ENCODE assay signal across 21 cellular contexts in the genomic region with DNA sequence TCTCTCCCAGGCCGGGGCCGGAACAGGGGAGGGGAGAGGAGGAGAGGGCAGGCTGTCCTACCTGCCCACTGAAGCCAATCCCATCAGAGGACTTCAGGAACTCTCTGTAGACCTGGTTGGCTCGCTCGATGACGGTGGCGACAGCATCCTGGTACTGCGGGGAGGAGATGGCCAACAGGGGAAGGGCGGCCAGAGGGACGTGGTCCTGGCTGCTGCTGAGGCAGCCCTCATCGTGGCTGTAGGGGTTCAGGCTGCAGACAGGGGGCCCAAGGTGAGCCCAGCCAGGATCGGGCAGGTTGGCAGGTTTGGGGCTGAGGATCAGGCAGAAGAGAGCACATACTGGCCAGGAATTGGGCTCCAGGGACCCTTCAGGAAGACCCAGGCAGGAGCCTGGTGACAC. TPM values are rescaled to one million over a fixed set of nuclear protein-coding genes. Genes with fewer than 3 reads are reported as not detected.
DNase-seq lines count a peak whose midpoint lies in the region; TF ChIP-seq lines count a peak whose summit lies in the region.
"Had no signal": no experiment of that assay in that cellular context is flagged by ENCODE, and none has a peak within 500 bp of the region (broad histone marks: within the 10 kb centered on the region; RNA-seq: fewer than 3 reads in every experiment).

No MANE protein-coding gene starts in this region.

- H3K4me3 ChIP-seq in neuronal stem cell (ENCODE audit: low read length in 2 of 2) (no peak overlapping the region), H7 (ENCODE audit: insufficient read depth, low read depth, low read length) (no peak overlapping the region)
- H3K4me3 ChIP-seq: A549; BLaER1 treated with 17β-estradiol and CSF1 and Interleukin-3, amounts not matched to agents 10 nM and 100 nM; GM12878; GM23338 had no signal

- H3K9me3 Mint-ChIP-seq in H9 = no peaks in the 10 kb centered on the region
- H3K9me3 Mint-ChIP-seq: CD14-positive monocyte; CD4-positive, alpha-beta T cell; CD8-positive, alpha-beta memory T cell; GM23338 had no signal

- H4K8ac ChIP-seq in H9 (replicated peaks; ENCODE audit: insufficient read length, low read depth, low read length) (no peak overlapping the region), neuronal stem cell (ENCODE audit: low read depth, low read length) (peak overlapping the region; percentile 67)

- no peaks in the 10 kb centered on the region for H4K20me1 ChIP-seq in H9 (ENCODE audit: control insufficient read depth, insufficient read depth, insufficient read length)

- H2BK5ac ChIP-seq in H9 (ENCODE audit: insufficient read length, low read length) (no peak overlapping the region), neuronal stem cell (ENCODE audit: low read length) (peak overlapping the region; percentile 54)

- H3K36me3 ChIP-seq in neuronal stem cell (replicated peaks in 1 of 2; ENCODE audit: control insufficient read depth in 2 of 2, insufficient read depth in 2 of 2, low read length in 2 of 2) = no peaks in the 10 kb centered on the region
- no peaks in the 10 kb centered on the region for H3K36me3 ChIP-seq in H7 (replicated peaks; ENCODE audit: control insufficient read depth, insufficient read depth, low read length)
- H3K36me3 ChIP-seq: BE2C; BLaER1 treated with 17β-estradiol and CSF1 and Interleukin-3, amounts not matched to agents 10 nM and 100 nM had no signal

- H3K27ac Mint-ChIP-seq in H9 = peak overlapping the region in 2 of 3 experiments; percentile 18 to 44; a peak in 1 of 7 replicates
- H3K27ac Mint-ChIP-seq: CD14-positive monocyte; CD4-positive, alpha-beta T cell; CD8-positive, alpha-beta memory T cell; GM23338 had no signal

- H3K4me2 ChIP-seq in H9 (ENCODE audit: insufficient read depth, insufficient read length, low read length) (no peak overlapping the region), neuronal stem cell (ENCODE audit: insufficient read depth, low read length, poor library complexity, severe bottlenecking) (no peak overlapping the region)
- H3K4me2 ChIP-seq: A549; BLaER1 treated with 17β-estradiol and CSF1 and Interleukin-3, amounts not matched to agents 10 nM and 100 nM; GM23338 had no signal

- H3K23me2 ChIP-seq in H9 (ENCODE audit: insufficient read length, low read depth, low read length, poor library complexity, severe bottlenecking) = no peaks in the 10 kb centered on the region

- no peaks in the 10 kb centered on the region for H3K79me2 ChIP-seq in H9 (ENCODE audit: insufficient read depth, low read length)

- H3K14ac ChIP-seq in H9 (ENCODE audit: insufficient read depth, low read length) (no peak overlapping the region; the same call in 1 of the 2 replicates), neuronal stem cell (ENCODE audit: low read length) (no peak overlapping the region)

- POLR2A ChIA-PET in RWPE1 (lab: Yijun Ruan, JAX; ENCODE audit: low non-redundant PET) = no interaction called here

- peaks cover 18 to 31% of the 10 kb centered on the region in 2 experiments for H3K4me1 Mint-ChIP-seq in H9
- H3K4me1 Mint-ChIP-seq: CD14-positive monocyte; CD8-positive, alpha-beta memory T cell had no signal

- H3K9me3 ChIP-seq in H9 (ENCODE audit: control insufficient read depth, low read depth, low read length) = no peaks in the 10 kb centered on the region
- H3K9me3 ChIP-seq in neuronal stem cell (replicated peaks in 1 of 2; ENCODE audit: control insufficient read depth in 2 of 2, insufficient read depth in 1 of 2, low read depth in 1 of 2, low read length in 2 of 2) = no peaks in the 10 kb centered on the region
- H3K9me3 ChIP-seq: A549; BE2C; BLaER1 treated with 17β-estradiol and CSF1 and Interleukin-3, amounts not matched to agents 10 nM and 100 nM had no signal

- no peak overlapping the region for H3K4me3 Mint-ChIP-seq in H9
- H3K4me3 Mint-ChIP-seq: CD14-positive monocyte; CD4-positive, alpha-beta T cell; GM23338 had no signal

- H3K18ac ChIP-seq in H9 (ENCODE audit: insufficient read length, low read depth, low read length) (no peak overlapping the region), neuronal stem cell (ENCODE audit: low read length) (peak overlapping the region; percentile 95)

- TF ChIP-seq CTCF in H9 (conservative IDR thresholded peaks at IDR 0.05) (no peak), RWPE1 (conservative IDR thresholded peaks at IDR 0.05; ENCODE audit: low read depth) (no peak)

- H2BK15ac ChIP-seq in H9 (ENCODE audit: low read depth, low read length) (no peak overlapping the region), neuronal stem cell (ENCODE audit: low read length) (peak overlapping the region; percentile 99)

- H3T11ph ChIP-seq in H9 (ENCODE audit: low read length) = no peak overlapping the region

- in situ Hi-C loops in KBM-7 (cut with MboI; ENCODE audit: low pct_unique_long_range_greater_than_20kb, low sequenced_read_pairs) = no loop called here

- H3K23ac ChIP-seq in H9 (ENCODE audit: insufficient read length, low read depth, low read length) (no peak overlapping the region), neuronal stem cell (ENCODE audit: low read depth, low read length, poor library complexity) (no peak overlapping the region)

- H2BK120ac ChIP-seq in H9 (ENCODE audit: low read depth, low read length, poor library complexity, severe bottlenecking) = no peak overlapping the region
- peak overlapping the region; percentile 93 for H2BK120ac ChIP-seq in neuronal stem cell (ENCODE audit: low read depth, low read length)

- no peak overlapping the region for H3K4ac ChIP-seq in H9 (ENCODE audit: low read depth, low read length)
- peak overlapping the region; percentile 87 for H3K4ac ChIP-seq in neuronal stem cell (ENCODE audit: low read length)

- DNase-seq in H9 (no peak), RWPE1 (ENCODE audit: low spot score) (no peak), neuronal stem cell (ENCODE audit: low spot score) (no peak), activated gamma-delta T cell (lab: John Stamatoyannopoulos, UW) (no peak), KBM-7 (no peak), H7 (no peak)
- DNase-seq: 8988T; ACHN; AML-193; BE2C; CD4-positive, alpha-beta T cell; CD8-positive, alpha-beta memory T cell; DMS 273 treated with DMSO at 0.1 percent for 48 hours; DMS79; EL; GDM1 had no signal

- H3K27me3 ChIP-seq in H9 (ENCODE audit: insufficient read depth, low read length) (no peaks in the 10 kb centered on the region), neuronal stem cell (ENCODE audit: control insufficient read depth in 3 of 3, insufficient read depth in 3 of 3, low read depth in 1 of 3, low read length in 3 of 3) (peaks cover 0 to 3% (median 0%) of the 10 kb centered on the region in 3 experiments), H7 (ENCODE audit: control insufficient read depth, insufficient read depth, low read length) (no peaks in the 10 kb centered on the region)
- H3K27me3 ChIP-seq: BE2C had no signal

- H3K4me1 ChIP-seq in H9 (ENCODE audit: insufficient read depth, low read length) (no peaks in the 10 kb centered on the region), neuronal stem cell (ENCODE audit: control insufficient read depth in 2 of 2, insufficient read depth in 1 of 2, low read depth in 1 of 2, low read length in 2 of 2) (peaks cover 12 to 29% of the 10 kb centered on the region in 2 donors)
- H3K4me1 ChIP-seq: A549, BE2C had no signal

- no peak overlapping the region for H3K9ac ChIP-seq in H9 (ENCODE audit: extremely low read depth, insufficient read length, low read length)
- no peak overlapping the region for H3K9ac ChIP-seq in neuronal stem cell (ENCODE audit: low read depth, low read length, poor library complexity)
- H3K9ac ChIP-seq: BLaER1 treated with 17β-estradiol and CSF1 and Interleukin-3, amounts not matched to agents 10 nM and 100 nM had no signal

- no peak overlapping the region for H2BK12ac ChIP-seq in H9 (ENCODE audit: insufficient read length, low read depth, low read length)
- peak overlapping the region; percentile 96 for H2BK12ac ChIP-seq in neuronal stem cell (ENCODE audit: low read length)

- no peak overlapping the region for H4K91ac ChIP-seq in H9 (ENCODE audit: insufficient read length, low read depth, low read length)
- peak overlapping the region; percentile 49 for H4K91ac ChIP-seq in neuronal stem cell (ENCODE audit: low read depth, low read length, poor library complexity)

- H3K79me1 ChIP-seq in H9 (ENCODE audit: insufficient read depth, low read depth, low read length, poor library complexity, severe bottlenecking) (no peaks in the 10 kb centered on the region), neuronal stem cell (ENCODE audit: low read depth, low read length) (no peaks in the 10 kb centered on the region)

- CTCF ChIA-PET in RWPE1 (lab: Yijun Ruan, JAX) = no interaction called here

- H2BK20ac ChIP-seq in H9 (ENCODE audit: low read depth, low read length, poor library complexity, severe bottlenecking) = no peak overlapping the region

- no peaks in the 10 kb centered on the region; the same call in none of the 2 replicates for H3K27me3 Mint-ChIP-seq in H9 (ENCODE audit: low read depth)
- H3K27me3 Mint-ChIP-seq: CD4-positive, alpha-beta T cell had no signal

- WGBS in H9 (ENCODE audit: extremely low coverage, insufficient read length, low lambda C conversion rate) = no CpG with 5 or more reads among the region's 11 CpGs
- WGBS in neuronal stem cell (ENCODE audit: extremely low coverage in 2 of 2, insufficient read length in 2 of 2, insufficient replicate concordance in 1 of 2), 2 donors = no CpG with 5 or more reads among the region's 11 CpGs

- H2AK5ac ChIP-seq in H9 (ENCODE audit: insufficient read length, low read length) (no peak overlapping the region), neuronal stem cell (ENCODE audit: low read depth, low read length) (peak overlapping the region; percentile 93)

- H3K36me3 Mint-ChIP-seq in H9 (ENCODE audit: insufficient read depth in 1 of 3, low read depth in 3 of 3) = no peaks in the 10 kb centered on the region
- H3K36me3 Mint-ChIP-seq: CD14-positive monocyte; CD8-positive, alpha-beta memory T cell had no signal

- no peak overlapping the region for H3K56ac ChIP-seq in H9 (ENCODE audit: insufficient read length, low read depth, low read length)

- H2AFZ ChIP-seq in H9 (ENCODE audit: low read length) (no peak overlapping the region), neuronal stem cell (ENCODE audit: low read length) (no peak overlapping the region)
- H2AFZ ChIP-seq: GM23338 had no signal

- H3K27ac ChIP-seq in H9 (ENCODE audit: insufficient read length, low read depth, low read length) (no peak overlapping the region), RWPE1 (peak overlapping the region; percentile 61), neuronal stem cell (replicated peaks; ENCODE audit: low read length) (peak overlapping the region; percentile 12)
- H3K27ac ChIP-seq: BLaER1 treated with 17β-estradiol and CSF1 and Interleukin-3, amounts not matched to agents 10 nM and 100 nM had no signal

- no peak overlapping the region for H4K5ac ChIP-seq in H9 (ENCODE audit: insufficient read length, low read depth, low read length)

RNA-seq across cellular contexts. Expression of a gene that starts 34.2 kb away (rescaled TPM):
- 91.6 and 92.5 TPM in 2 replicates for total RNA-seq in H9 (2021)
- 103 TPM for polyA plus RNA-seq in neuronal stem cell (2013, experiment 1 of 2)
- 98.6 TPM for polyA plus RNA-seq in neuronal stem cell (2013, experiment 2 of 2)
- total RNA-seq in H7 (2014; rRNA removed; shearing (Covaris generic)) = 93.6 and 115 TPM in 2 replicates
- total RNA-seq: CD4-positive, alpha-beta T cell had no signal
- polyA plus RNA-seq: CD14-positive monocyte; CD8-positive, alpha-beta memory T cell had no signal

RNA-seq across cellular contexts. Expression of a gene that starts 43.6 kb away (rescaled TPM):
- 0.24 and 0.57 TPM in 2 replicates for total RNA-seq in H9 (2021)
- 0.26 TPM for polyA plus RNA-seq in neuronal stem cell (2013, experiment 1 of 2)
- 0.35 TPM for polyA plus RNA-seq in neuronal stem cell (2013, experiment 2 of 2)
- total RNA-seq in H7 (2014; rRNA removed; shearing (Covaris generic)) = 0.11 and 0.28 TPM in 2 replicates
- total RNA-seq: CD4-positive, alpha-beta T cell; CD8-positive, alpha-beta memory T cell; GM12878 had no signal
- polyA plus RNA-seq: A549; CD14-positive monocyte; CD8-positive, alpha-beta memory T cell; GM12878 had no signal
